1 cellular context compared by ENCODE assay signal in the genomic region with DNA sequence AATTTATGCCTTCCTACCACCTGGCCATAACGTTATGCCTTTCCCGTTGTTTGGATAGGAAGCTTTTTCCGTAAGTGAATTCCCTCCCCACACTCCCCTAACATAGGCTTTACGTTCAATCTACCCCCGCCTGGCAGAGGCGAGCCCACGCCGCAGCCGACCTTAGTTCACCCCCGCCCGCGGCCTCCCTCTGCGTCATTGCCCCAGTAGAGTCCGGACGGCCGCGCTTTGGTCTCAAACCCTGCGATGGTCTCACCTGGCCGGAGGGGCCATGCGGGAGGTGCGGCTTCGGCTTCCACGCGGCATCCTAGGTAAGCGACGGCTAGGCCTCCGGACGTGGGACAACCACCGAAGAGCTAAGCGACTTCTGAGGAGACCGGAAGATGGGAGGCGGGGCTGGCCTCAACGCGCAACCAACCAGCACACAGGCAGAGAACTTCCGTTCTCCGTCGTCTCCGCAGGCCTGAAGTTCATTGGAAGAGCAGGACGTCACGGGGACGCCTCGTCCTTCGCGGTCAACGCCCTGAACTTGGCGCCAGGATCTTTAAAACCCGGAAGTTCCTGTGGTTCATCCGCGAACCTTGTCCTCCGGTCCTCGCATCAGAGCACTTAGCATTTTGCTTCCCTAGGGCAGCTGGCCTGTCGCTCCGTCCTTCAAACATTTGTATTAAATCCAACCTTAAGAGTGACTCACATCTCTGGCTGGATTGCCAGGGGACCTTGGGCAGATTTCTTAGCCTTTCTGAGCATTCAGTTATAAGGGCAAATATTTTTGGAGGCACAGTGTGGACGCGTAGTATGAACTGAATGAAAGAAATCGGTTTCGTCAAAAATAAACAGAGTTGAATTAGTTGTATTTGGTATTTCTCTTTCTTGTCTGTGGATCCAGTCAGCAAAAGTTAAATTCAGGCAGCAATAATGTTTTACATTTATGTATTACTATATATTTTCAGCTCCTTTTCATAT.
A peak's percentile ranks its signal among the peaks of the same experiment; 100 is the strongest.
TF ChIP-seq lines count a peak whose summit lies in the region.

A gene with protein sequence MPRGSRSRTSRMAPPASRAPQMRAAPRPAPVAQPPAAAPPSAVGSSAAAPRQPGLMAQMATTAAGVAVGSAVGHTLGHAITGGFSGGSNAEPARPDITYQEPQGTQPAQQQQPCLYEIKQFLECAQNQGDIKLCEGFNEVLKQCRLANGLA (minus strand): TSS at position 369 of the 966 bp plus-strand sequence. CDS start 63 bp downstream, at position 306.

TF ChIP-seq in K562, 482 proteins besides CTCF, POLR2A, EP300 and RAD21 (continued from another document):
- TF ChIP-seq, protein P1, sequence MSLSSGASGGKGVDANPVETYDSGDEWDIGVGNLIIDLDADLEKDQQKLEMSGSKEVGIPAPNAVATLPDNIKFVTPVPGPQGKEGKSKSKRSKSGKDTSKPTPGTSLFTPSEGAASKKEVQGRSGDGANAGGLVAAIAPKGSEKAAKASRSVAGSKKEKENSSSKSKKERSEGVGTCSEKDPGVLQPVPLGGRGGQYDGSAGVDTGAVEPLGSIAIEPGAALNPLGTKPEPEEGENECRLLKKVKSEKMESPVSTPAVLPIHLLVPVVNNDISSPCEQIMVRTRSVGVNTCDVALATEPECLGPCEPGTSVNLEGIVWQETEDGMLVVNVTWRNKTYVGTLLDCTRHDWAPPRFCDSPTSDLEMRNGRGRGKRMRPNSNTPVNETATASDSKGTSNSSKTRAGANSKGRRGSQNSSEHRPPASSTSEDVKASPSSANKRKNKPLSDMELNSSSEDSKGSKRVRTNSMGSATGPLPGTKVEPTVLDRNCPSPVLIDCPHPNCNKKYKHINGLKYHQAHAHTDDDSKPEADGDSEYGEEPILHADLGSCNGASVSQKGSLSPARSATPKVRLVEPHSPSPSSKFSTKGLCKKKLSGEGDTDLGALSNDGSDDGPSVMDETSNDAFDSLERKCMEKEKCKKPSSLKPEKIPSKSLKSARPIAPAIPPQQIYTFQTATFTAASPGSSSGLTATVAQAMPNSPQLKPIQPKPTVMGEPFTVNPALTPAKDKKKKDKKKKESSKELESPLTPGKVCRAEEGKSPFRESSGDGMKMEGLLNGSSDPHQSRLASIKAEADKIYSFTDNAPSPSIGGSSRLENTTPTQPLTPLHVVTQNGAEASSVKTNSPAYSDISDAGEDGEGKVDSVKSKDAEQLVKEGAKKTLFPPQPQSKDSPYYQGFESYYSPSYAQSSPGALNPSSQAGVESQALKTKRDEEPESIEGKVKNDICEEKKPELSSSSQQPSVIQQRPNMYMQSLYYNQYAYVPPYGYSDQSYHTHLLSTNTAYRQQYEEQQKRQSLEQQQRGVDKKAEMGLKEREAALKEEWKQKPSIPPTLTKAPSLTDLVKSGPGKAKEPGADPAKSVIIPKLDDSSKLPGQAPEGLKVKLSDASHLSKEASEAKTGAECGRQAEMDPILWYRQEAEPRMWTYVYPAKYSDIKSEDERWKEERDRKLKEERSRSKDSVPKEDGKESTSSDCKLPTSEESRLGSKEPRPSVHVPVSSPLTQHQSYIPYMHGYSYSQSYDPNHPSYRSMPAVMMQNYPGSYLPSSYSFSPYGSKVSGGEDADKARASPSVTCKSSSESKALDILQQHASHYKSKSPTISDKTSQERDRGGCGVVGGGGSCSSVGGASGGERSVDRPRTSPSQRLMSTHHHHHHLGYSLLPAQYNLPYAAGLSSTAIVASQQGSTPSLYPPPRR (CRISPR knock-in tag; IDR thresholded peaks at IDR 0.05; ENCODE audit: borderline replicate concordance): peak; percentile 51; the same call in 1 of the 2 replicates
- TF ChIP-seq ZNF253 (CRISPR knock-in tag; conservative IDR thresholded peaks at IDR 0.05) (no peak), BCOR (IDR thresholded peaks at IDR 0.05) (no peak), MEIS2 (IDR thresholded peaks at IDR 0.05; ENCODE audit: partially characterized antibody) (peak; percentile 22), NUFIP1 (IDR thresholded peaks at IDR 0.05; ENCODE audit: partially characterized antibody) (no peak), KHSRP (IDR thresholded peaks at IDR 0.05) (no peak), LCOR (CRISPR knock-in tag; IDR thresholded peaks at IDR 0.05) (0 out of 2 replicates have a peak, but pooled peaks have one; percentile 35), ZNF79 (CRISPR knock-in tag; IDR thresholded peaks at IDR 0.05; ENCODE audit: low read depth) (no peak), PTRF (tag; IDR thresholded peaks at IDR 0.05) (no peak), CEBPB (tag; IDR thresholded peaks at IDR 0.05) (no peak), SAFB2 (IDR thresholded peaks at IDR 0.05; ENCODE audit: borderline replicate concordance, low read depth, low read length, severe bottlenecking) (no peak), SIN3B (IDR thresholded peaks at IDR 0.05; ENCODE audit: low read depth) (no peak; the same call in 1 of the 2 replicates), NCOR1 (IDR thresholded peaks at IDR 0.05) (no peak), HNRNPLL (IDR thresholded peaks at IDR 0.05; ENCODE audit: low read depth, low read length, poor library complexity, severe bottlenecking) (peak; percentile 74), CREB1 (IDR thresholded peaks at IDR 0.05) (peak; percentile 75), CREB1 (CRISPR knock-in tag; IDR thresholded peaks at IDR 0.05) (peak; percentile 89), CHD2 (IDR thresholded peaks at IDR 0.05; ENCODE audit: low read depth, low read length) (peak; percentile 83), ZNF830 (CRISPR knock-in tag; IDR thresholded peaks at IDR 0.05) (0 out of 2 replicates have a peak, but pooled peaks have one; percentile 43), GTF2E2 (tag; IDR thresholded peaks at IDR 0.05) (peak; percentile 90), ATF1 (CRISPR knock-in tag; IDR thresholded peaks at IDR 0.05) (0 out of 2 replicates have a peak, but pooled peaks have one; percentile 30), ATF1 (tag; IDR thresholded peaks at IDR 0.05) (peak; percentile 92), HDAC6 (IDR thresholded peaks at IDR 0.05; ENCODE audit: low read depth, low read length) (no peak), GATAD2A (IDR thresholded peaks at IDR 0.05) (no peak), PHB (CRISPR knock-in tag; IDR thresholded peaks at IDR 0.05) (no peak; the same call in 1 of the 2 replicates), POU5F1 (IDR thresholded peaks at IDR 0.05; ENCODE audit: borderline replicate concordance, low read depth, low read length, partially characterized antibody) (no peak), ZNF24 (IDR thresholded peaks at IDR 0.05) (no peak; the same call in 1 of the 2 replicates), PCBP1 (IDR thresholded peaks at IDR 0.05; ENCODE audit: low read depth, low read length, poor library complexity, severe bottlenecking) (no peak), NBN (IDR thresholded peaks at IDR 0.05; ENCODE audit: low read depth) (no peak), LARP7 (IDR thresholded peaks at IDR 0.05) (no peak), SRF (CRISPR knock-in tag; IDR thresholded peaks at IDR 0.05) (peak in 1 of 2 experiments; percentile 57; a peak in 1 of 4 replicates), NCOA4 (IDR thresholded peaks at IDR 0.05; ENCODE audit: partially characterized antibody) (no peak), ZNF764 (CRISPR knock-in tag; IDR thresholded peaks at IDR 0.05; ENCODE audit: low read depth) (no peak), ZKSCAN8 (CRISPR knock-in tag; IDR thresholded peaks at IDR 0.05) (no peak), POLR2AphosphoS5 (IDR thresholded peaks at IDR 0.05; ENCODE audit: control insufficient read depth, insufficient read depth, low read depth, low read length) (peak; percentile 86), ZFPM2 (CRISPR knock-in tag; IDR thresholded peaks at IDR 0.05) (no peak), SAFB (IDR thresholded peaks at IDR 0.05; ENCODE audit: borderline replicate concordance, low read depth, low read length) (no peak), KLF1 (tag; IDR thresholded peaks at IDR 0.05) (peak; percentile 97), NCOA2 (IDR thresholded peaks at IDR 0.05; ENCODE audit: partially characterized antibody in 2 of 2) (no peak)
- TF ChIP-seq, protein P2, sequence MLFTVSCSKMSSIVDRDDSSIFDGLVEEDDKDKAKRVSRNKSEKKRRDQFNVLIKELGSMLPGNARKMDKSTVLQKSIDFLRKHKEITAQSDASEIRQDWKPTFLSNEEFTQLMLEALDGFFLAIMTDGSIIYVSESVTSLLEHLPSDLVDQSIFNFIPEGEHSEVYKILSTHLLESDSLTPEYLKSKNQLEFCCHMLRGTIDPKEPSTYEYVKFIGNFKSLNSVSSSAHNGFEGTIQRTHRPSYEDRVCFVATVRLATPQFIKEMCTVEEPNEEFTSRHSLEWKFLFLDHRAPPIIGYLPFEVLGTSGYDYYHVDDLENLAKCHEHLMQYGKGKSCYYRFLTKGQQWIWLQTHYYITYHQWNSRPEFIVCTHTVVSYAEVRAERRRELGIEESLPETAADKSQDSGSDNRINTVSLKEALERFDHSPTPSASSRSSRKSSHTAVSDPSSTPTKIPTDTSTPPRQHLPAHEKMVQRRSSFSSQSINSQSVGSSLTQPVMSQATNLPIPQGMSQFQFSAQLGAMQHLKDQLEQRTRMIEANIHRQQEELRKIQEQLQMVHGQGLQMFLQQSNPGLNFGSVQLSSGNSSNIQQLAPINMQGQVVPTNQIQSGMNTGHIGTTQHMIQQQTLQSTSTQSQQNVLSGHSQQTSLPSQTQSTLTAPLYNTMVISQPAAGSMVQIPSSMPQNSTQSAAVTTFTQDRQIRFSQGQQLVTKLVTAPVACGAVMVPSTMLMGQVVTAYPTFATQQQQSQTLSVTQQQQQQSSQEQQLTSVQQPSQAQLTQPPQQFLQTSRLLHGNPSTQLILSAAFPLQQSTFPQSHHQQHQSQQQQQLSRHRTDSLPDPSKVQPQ (CRISPR knock-in tag; IDR thresholded peaks at IDR 0.05; ENCODE audit: borderline replicate concordance): no peak
- TF ChIP-seq, protein P3, sequence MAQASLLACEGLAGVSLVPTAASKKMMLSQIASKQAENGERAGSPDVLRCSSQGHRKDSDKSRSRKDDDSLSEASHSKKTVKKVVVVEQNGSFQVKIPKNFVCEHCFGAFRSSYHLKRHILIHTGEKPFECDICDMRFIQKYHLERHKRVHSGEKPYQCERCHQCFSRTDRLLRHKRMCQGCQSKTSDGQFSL (CRISPR knock-in tag; IDR thresholded peaks at IDR 0.05): no peak
- TF ChIP-seq, protein P3 (tag; IDR thresholded peaks at IDR 0.05): no peak
- TF ChIP-seq, protein P4, sequence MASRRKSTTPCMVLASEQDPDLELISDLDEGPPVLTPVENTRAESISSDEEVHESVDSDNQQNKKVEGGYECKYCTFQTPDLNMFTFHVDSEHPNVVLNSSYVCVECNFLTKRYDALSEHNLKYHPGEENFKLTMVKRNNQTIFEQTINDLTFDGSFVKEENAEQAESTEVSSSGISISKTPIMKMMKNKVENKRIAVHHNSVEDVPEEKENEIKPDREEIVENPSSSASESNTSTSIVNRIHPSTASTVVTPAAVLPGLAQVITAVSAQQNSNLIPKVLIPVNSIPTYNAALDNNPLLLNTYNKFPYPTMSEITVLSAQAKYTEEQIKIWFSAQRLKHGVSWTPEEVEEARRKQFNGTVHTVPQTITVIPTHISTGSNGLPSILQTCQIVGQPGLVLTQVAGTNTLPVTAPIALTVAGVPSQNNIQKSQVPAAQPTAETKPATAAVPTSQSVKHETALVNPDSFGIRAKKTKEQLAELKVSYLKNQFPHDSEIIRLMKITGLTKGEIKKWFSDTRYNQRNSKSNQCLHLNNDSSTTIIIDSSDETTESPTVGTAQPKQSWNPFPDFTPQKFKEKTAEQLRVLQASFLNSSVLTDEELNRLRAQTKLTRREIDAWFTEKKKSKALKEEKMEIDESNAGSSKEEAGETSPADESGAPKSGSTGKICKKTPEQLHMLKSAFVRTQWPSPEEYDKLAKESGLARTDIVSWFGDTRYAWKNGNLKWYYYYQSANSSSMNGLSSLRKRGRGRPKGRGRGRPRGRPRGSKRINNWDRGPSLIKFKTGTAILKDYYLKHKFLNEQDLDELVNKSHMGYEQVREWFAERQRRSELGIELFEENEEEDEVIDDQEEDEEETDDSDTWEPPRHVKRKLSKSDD (conservative IDR thresholded peaks at IDR 0.05; ENCODE audit: low read length): no peak
- TF ChIP-seq, protein P5, sequence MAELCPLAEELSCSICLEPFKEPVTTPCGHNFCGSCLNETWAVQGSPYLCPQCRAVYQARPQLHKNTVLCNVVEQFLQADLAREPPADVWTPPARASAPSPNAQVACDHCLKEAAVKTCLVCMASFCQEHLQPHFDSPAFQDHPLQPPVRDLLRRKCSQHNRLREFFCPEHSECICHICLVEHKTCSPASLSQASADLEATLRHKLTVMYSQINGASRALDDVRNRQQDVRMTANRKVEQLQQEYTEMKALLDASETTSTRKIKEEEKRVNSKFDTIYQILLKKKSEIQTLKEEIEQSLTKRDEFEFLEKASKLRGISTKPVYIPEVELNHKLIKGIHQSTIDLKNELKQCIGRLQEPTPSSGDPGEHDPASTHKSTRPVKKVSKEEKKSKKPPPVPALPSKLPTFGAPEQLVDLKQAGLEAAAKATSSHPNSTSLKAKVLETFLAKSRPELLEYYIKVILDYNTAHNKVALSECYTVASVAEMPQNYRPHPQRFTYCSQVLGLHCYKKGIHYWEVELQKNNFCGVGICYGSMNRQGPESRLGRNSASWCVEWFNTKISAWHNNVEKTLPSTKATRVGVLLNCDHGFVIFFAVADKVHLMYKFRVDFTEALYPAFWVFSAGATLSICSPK (IDR thresholded peaks at IDR 0.05; ENCODE audit: borderline replicate concordance): no peak
- TF ChIP-seq, protein P6, sequence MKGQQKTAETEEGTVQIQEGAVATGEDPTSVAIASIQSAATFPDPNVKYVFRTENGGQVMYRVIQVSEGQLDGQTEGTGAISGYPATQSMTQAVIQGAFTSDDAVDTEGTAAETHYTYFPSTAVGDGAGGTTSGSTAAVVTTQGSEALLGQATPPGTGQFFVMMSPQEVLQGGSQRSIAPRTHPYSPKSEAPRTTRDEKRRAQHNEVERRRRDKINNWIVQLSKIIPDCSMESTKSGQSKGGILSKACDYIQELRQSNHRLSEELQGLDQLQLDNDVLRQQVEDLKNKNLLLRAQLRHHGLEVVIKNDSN (CRISPR knock-in tag; IDR thresholded peaks at IDR 0.05): peak; percentile 80
- TF ChIP-seq, protein P7, sequence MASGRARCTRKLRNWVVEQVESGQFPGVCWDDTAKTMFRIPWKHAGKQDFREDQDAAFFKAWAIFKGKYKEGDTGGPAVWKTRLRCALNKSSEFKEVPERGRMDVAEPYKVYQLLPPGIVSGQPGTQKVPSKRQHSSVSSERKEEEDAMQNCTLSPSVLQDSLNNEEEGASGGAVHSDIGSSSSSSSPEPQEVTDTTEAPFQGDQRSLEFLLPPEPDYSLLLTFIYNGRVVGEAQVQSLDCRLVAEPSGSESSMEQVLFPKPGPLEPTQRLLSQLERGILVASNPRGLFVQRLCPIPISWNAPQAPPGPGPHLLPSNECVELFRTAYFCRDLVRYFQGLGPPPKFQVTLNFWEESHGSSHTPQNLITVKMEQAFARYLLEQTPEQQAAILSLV (tag; IDR thresholded peaks at IDR 0.05): no peak
